In the genomic region with DNA sequence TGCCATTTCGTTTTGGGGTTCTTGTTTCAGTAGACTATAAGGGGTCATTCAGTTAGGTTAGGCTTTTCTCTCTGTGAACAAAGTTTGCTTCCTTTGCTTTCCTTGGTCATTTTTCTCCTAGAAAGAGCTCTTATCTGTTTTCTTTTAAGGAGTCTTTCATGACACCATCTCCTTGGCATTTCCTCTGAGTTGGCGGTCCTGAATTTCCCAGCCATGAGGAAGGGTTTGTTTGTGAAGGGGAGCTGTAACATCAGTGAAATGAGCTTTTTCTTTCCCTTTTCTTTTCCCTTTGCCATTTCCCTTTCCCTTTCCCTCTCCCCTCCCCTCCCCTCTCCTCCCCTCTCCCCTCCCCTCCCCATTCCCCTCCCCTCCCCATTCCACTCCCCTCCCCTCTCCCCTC, we compare ENCODE assay signal across 11 cellular contexts.
A peak's percentile ranks its signal among the peaks of the same experiment; 100 is the strongest.
DNase-seq lines count a peak whose midpoint lies in the region; ATAC-seq and TF ChIP-seq lines count a peak whose summit lies in the region.
"Had no signal": no experiment of that assay in that cellular context is flagged by ENCODE, and none has a peak within 500 bp of the region (broad histone marks: within the 10 kb centered on the region; RNA-seq: fewer than 3 reads in every experiment).

No MANE protein-coding gene starts in this region.

- CTCF ChIA-PET in GM10248 (lab: Yijun Ruan, JAX) = interaction anchor here (1.4 to 3.3 kb wide), 2 partner anchors 11 to 34 kb away, joined by 4 to 18 read pairs; no protein-coding TSS in a partner anchor

- H3K27ac ChIP-seq in heart left ventricle (peak overlapping the region in 10 of 12 donors; percentile 0 to 60 (median 39)), substantia nigra (ENCODE audit: low read depth, low read length, poor library complexity, severe bottlenecking) (no peak overlapping the region)
- H3K27ac ChIP-seq: BLaER1 had no signal

- no peaks in the 10 kb centered on the region for H3K27me3 ChIP-seq in heart left ventricle
- H3K27me3 ChIP-seq: BLaER1 had no signal

- peak in 1 of 5 donors; percentile 53 for DNase-seq in heart left ventricle
- DNase-seq in Right ventricle myocardium inferior (ENCODE audit: missing footprints) = no peak
- peak; percentile 62 for DNase-seq in brain pericyte (ENCODE audit: low read depth, low spot score)
- DNase-seq in islet precursor cell = peak; percentile 86
- DNase-seq in activated CD8-positive, alpha-beta memory T cell treated with anti-CD3 and anti-CD28 coated beads, Interleukin-2, amount 50 U/mL, for 4 hours = no peak
- no peak for DNase-seq in substantia nigra (lab: John Stamatoyannopoulos, UW)
- DNase-seq in GM10248 (ENCODE audit: extremely low spot score) = no peak
- DNase-seq in DMS53 (lab: John Stamatoyannopoulos, UW) = no peak
- DNase-seq: activated CD8-positive, alpha-beta T cell treated with anti-CD3 and anti-CD28 coated beads, Interleukin-2, amount 10 ng/mL, durations not matched to agents 7 days and 5 days; H9 had no signal

- no peaks in the 10 kb centered on the region for H3K9me3 ChIP-seq in heart left ventricle

- TF ChIP-seq CTCF in heart left ventricle (IDR thresholded peaks at IDR 0.05) (no peak), GM10248 (IDR thresholded peaks at IDR 0.05; ENCODE audit: control extremely low read depth, extremely low read depth, low read depth, missing control alignments) (no peak)

- WGBS in heart left ventricle, 4 donors = 41 to 56% (median 49%) methylated on average over 2 of the region's 2 CpGs

- TF ChIP-seq POLR2A in heart left ventricle (IDR thresholded peaks at IDR 0.05) = no peak

- POLR2A ChIA-PET in GM10248 (lab: Yijun Ruan, JAX) = interaction anchor here (0.5 to 0.8 kb wide), 3 partner anchors 14 to 506 kb away, joined by 3 to 7 read pairs (median 3); no protein-coding TSS in a partner anchor

- H3K4me3 ChIP-seq in heart left ventricle = no peak overlapping the region
- H3K4me3 ChIP-seq: BLaER1 had no signal

- ATAC-seq in heart left ventricle (peak in 3 of 4 donors; percentile 55 to 71 (median 67)), Right ventricle myocardium inferior (no peak)
- ATAC-seq: activated CD8-positive, alpha-beta T cell treated with anti-CD3 and anti-CD28 coated beads, Interleukin-2, amount 10 ng/mL, durations not matched to agents 7 days and 5 days had no signal

- intact Hi-C loops in heart left ventricle (cut with DNase I) (loop anchor here in 2 of 10 donors (5.0 to 10.0 kb wide), 2 partner anchors 54 to 57 kb away; no protein-coding TSS in a partner anchor), Right ventricle myocardium inferior (cut with DNase I) (no loop called here)

- H3K36me3 ChIP-seq in heart left ventricle = no peaks in the 10 kb centered on the region

- H3K4me1 ChIP-seq in heart left ventricle = peaks cover 0 to 78% (median 51%) of the 10 kb centered on the region in 12 donors

Comparison
In these comparisons a context has a peak if more than half of its experiments do, and no peak if none do; other contexts are left out.
1. DNase-seq: peak in brain pericyte (single experiment) and islet precursor cell (single experiment); none in Right ventricle myocardium inferior (single experiment), activated CD8-positive, alpha-beta memory T cell treated with anti-CD3 and anti-CD28 coated beads, Interleukin-2, amount 50 U/mL, for 4 hours (single experiment), substantia nigra (0 of 49), GM10248 (single experiment) and DMS53 (single experiment).